In genomic region chrX:51893931-51894696, GRCh38 we compare ENCODE assay signal across 8 cellular contexts. TPM values are rescaled to one million over a fixed set of nuclear protein-coding genes. Genes with fewer than 3 reads are reported as not detected.
DNase-seq lines count a peak whose midpoint lies in the region; ATAC-seq and TF ChIP-seq lines count a peak whose summit lies in the region.

No MANE protein-coding gene starts in this region.

- H3K9me3 ChIP-seq in PC-3 (ENCODE audit: low read length) (no peaks in the 10 kb centered on the region), left lung (no peaks in the 10 kb centered on the region), subcutaneous abdominal adipose tissue (ENCODE audit: control insufficient read depth in 5 of 5, low read length in 5 of 5) (peaks cover 0 to 2% (median 0%) of the 10 kb centered on the region in 5 donors)

- H3K4me2 ChIP-seq in PC-3 (ENCODE audit: low read length): peak overlapping the region; percentile 90

- H3K4me3 ChIP-seq in PC-3 (ENCODE audit: low read length) (peak overlapping the region; percentile 71), left lung (peak overlapping the region; percentile 38 to 46), subcutaneous abdominal adipose tissue (ENCODE audit: low read depth in 1 of 5, low read length in 5 of 5) (peak overlapping the region; percentile 67 to 80 (median 69))

- H4K20me1 ChIP-seq in PC-3 (ENCODE audit: low read length): no peaks in the 10 kb centered on the region

- ATAC-seq in PC-3 (peak; percentile 3; the same call in 1 of the 2 replicates), left lung (peak; percentile 13), HG03045 (IDR thresholded peaks at IDR 0.05; ENCODE audit: unreplicated experiment) (no peak)

- no peaks in the 10 kb centered on the region for H3K9me3 Mint-ChIP-seq in T-helper 1 cell treated with Interleukin-12 subunit alpha and Interleukin-12 subunit beta and Interleukin-4 antibody, amounts not matched to agents 30 μg/mL and 1 μg/mL, for 36 hours
- no peaks in the 10 kb centered on the region for H3K9me3 Mint-ChIP-seq in chondrocyte (ENCODE audit: low read depth)

- TSS peak; percentile 50 for BruUV-seq in PC-3 (replicated peaks; lab: Mats Ljungman, UMichigan)

- POLR2A ChIA-PET in PC-3 (lab: Charles Lee; ENCODE audit: unreplicated experiment): no interaction called here

- CTCF ChIA-PET in PC-3 (lab: Charles Lee): no interaction called here

- peaks cover 15% of the 10 kb centered on the region for H3K4me1 Mint-ChIP-seq in T-helper 1 cell treated with Interleukin-12 subunit alpha and Interleukin-12 subunit beta and Interleukin-4 antibody, amounts not matched to agents 30 μg/mL and 1 μg/mL, for 36 hours (ENCODE audit: low read depth)
- peaks cover 49% of the 10 kb centered on the region for H3K4me1 Mint-ChIP-seq in chondrocyte (ENCODE audit: low read depth)

- H2AFZ ChIP-seq in PC-3 (ENCODE audit: low read length): peak overlapping the region; percentile 74

- no peaks in the 10 kb centered on the region; the same call in 1 of the 2 replicates for H3K36me3 ChIP-seq in PC-3 (ENCODE audit: low read depth, low read length)
- H3K36me3 ChIP-seq in left lung: peaks cover 0 to 13% of the 10 kb centered on the region in 2 donors
- H3K36me3 ChIP-seq in subcutaneous abdominal adipose tissue (ENCODE audit: control insufficient read depth in 5 of 5, insufficient read depth in 5 of 5, low read length in 5 of 5): peaks cover 0 to 24% (median 19%) of the 10 kb centered on the region in 5 donors

- H3K79me2 ChIP-seq in PC-3 (ENCODE audit: low read length): peaks cover 23% of the 10 kb centered on the region

- intact Hi-C loops in PC-3 (cut with micrococcal nuclease) (no loop called here), left lung (cut with DNase I) (no loop called here)

- H3K27ac Mint-ChIP-seq in T-helper 1 cell treated with Interleukin-12 subunit alpha and Interleukin-12 subunit beta and Interleukin-4 antibody, amounts not matched to agents 30 μg/mL and 1 μg/mL, for 36 hours: peak overlapping the region; percentile 88
- H3K27ac Mint-ChIP-seq in chondrocyte (ENCODE audit: unreplicated experiment): peak overlapping the region; percentile 96

- peaks cover 5% of the 10 kb centered on the region for H3K36me3 Mint-ChIP-seq in T-helper 1 cell treated with Interleukin-12 subunit alpha and Interleukin-12 subunit beta and Interleukin-4 antibody, amounts not matched to agents 30 μg/mL and 1 μg/mL, for 36 hours (ENCODE audit: low read depth)
- peaks cover 23% of the 10 kb centered on the region for H3K36me3 Mint-ChIP-seq in chondrocyte (ENCODE audit: low read depth)

- H3K27ac ChIP-seq in PC-3 (ENCODE audit: low read length): no peak overlapping the region
- H3K27ac ChIP-seq in left lung: peak overlapping the region; percentile 28 to 70
- H3K27ac ChIP-seq in subcutaneous abdominal adipose tissue (ENCODE audit: low read depth, low read length): peak overlapping the region; percentile 57

- H3K27me3 ChIP-seq in PC-3 (ENCODE audit: low read length) (no peaks in the 10 kb centered on the region), left lung (no peaks in the 10 kb centered on the region), subcutaneous abdominal adipose tissue (ENCODE audit: control insufficient read depth in 5 of 5, insufficient read depth in 4 of 5, low read length in 5 of 5) (peaks cover 0 to 9% (median 0%) of the 10 kb centered on the region in 5 donors)

- no peaks in the 10 kb centered on the region for H3K27me3 Mint-ChIP-seq in T-helper 1 cell treated with Interleukin-12 subunit alpha and Interleukin-12 subunit beta and Interleukin-4 antibody, amounts not matched to agents 30 μg/mL and 1 μg/mL, for 36 hours (ENCODE audit: low read depth)
- no peaks in the 10 kb centered on the region for H3K27me3 Mint-ChIP-seq in chondrocyte (ENCODE audit: low read depth)

- H3K4me1 ChIP-seq in PC-3 (ENCODE audit: insufficient read depth, low read length) (peaks cover 11% of the 10 kb centered on the region; the same call in 1 of the 2 replicates), left lung (no peaks in the 10 kb centered on the region), subcutaneous abdominal adipose tissue (ENCODE audit: control insufficient read depth in 5 of 5, insufficient read depth in 5 of 5, low read length in 5 of 5) (peaks cover 0 to 29% (median 18%) of the 10 kb centered on the region in 5 donors)

- peak overlapping the region; percentile 97 for H3K4me3 Mint-ChIP-seq in T-helper 1 cell treated with Interleukin-12 subunit alpha and Interleukin-12 subunit beta and Interleukin-4 antibody, amounts not matched to agents 30 μg/mL and 1 μg/mL, for 36 hours
- H3K4me3 Mint-ChIP-seq in chondrocyte (ENCODE audit: unreplicated experiment): peak overlapping the region; percentile 99

- peak overlapping the region; percentile 89 for H3K9ac ChIP-seq in PC-3 (ENCODE audit: low read length)
- peak overlapping the region in 4 of 5 donors; percentile 60 to 84 (median 70) for H3K9ac ChIP-seq in subcutaneous abdominal adipose tissue (ENCODE audit: low read length in 5 of 5)

- no peaks in the 10 kb centered on the region for H3F3A ChIP-seq in PC-3 (ENCODE audit: low read length, unreplicated experiment)

- DNase-seq in T-helper 1 cell: no peak
- peak; percentile 25 for DNase-seq in PC-3
- peak; percentile 88 for DNase-seq in chondrocyte (ENCODE audit: low spot score)
- peak in 1 of 2 donors; percentile 42 for DNase-seq in left lung
- DNase-seq in mesenteric fat pad (ENCODE audit: low spot score): no peak

- H3K9me2 ChIP-seq in PC-3 (replicated peaks; ENCODE audit: low read length): no peaks in the 10 kb centered on the region

- TF ChIP-seq CTCF in PC-3 (conservative IDR thresholded peaks at IDR 0.05; ENCODE audit: low read depth, low read length) (no peak), chondrocyte (IDR thresholded peaks at IDR 0.05) (no peak), left lung (IDR thresholded peaks at IDR 0.05) (no peak)

RNA-seq across cellular contexts. Expression of gene MAGED1, which starts 0.7 kb away (rescaled TPM):
- total RNA-seq in PC-3 (2014; rRNA removed) (128 and 141 TPM in 2 replicates), chondrocyte (470 to 669 TPM (median 477 TPM) in 3 replicates), left lung (100 to 1,000 TPM; 132 to 205 TPM), mesenteric fat pad (61.7 TPM)

Comparison
In these comparisons a context has a peak if more than half of its experiments do, and no peak if none do; other contexts are left out.
1. DNase-seq: peak in PC-3 (single experiment) and chondrocyte (single experiment); none in T-helper 1 cell (0 of 5) and mesenteric fat pad (single experiment).
2. Peak in every context shown above with its lines, with median percentiles within 50 percentile points of each other: H3K4me3 ChIP-seq.